ENCODE assay signal across 10 cellular contexts in genomic region chr10:47260505-47261111, GRCh38. TPM values are rescaled to one million over a fixed set of nuclear protein-coding genes. Genes with fewer than 3 reads are reported as not detected.
A peak's percentile ranks its signal among the peaks of the same experiment; 100 is the strongest.
DNase-seq lines count a peak whose midpoint lies in the region; ATAC-seq and TF ChIP-seq lines count a peak whose summit lies in the region.
"Had no signal": no experiment of that assay in that cellular context is flagged by ENCODE, and none has a peak within 500 bp of the region (broad histone marks: within the 10 kb centered on the region; RNA-seq: fewer than 3 reads in every experiment).

No MANE protein-coding gene starts in this region.

- peaks cover 40 to 74% (median 69%) of the 10 kb centered on the region in 10 experiments for H3K4me1 ChIP-seq in BLaER1 treated with 17β-estradiol and CSF1 and Interleukin-3, amounts not matched to agents 10 nM and 100 nM
- H3K4me1 ChIP-seq in Peyer's patch: peaks cover 0 to 26% (median 7%) of the 10 kb centered on the region in 4 donors

- H3K4me3 ChIP-seq in BLaER1 treated with 17β-estradiol and CSF1 and Interleukin-3, amounts not matched to agents 10 nM and 100 nM: no peak overlapping the region
- no peak overlapping the region for H3K4me3 ChIP-seq in Peyer's patch
- no peak overlapping the region for H3K4me3 ChIP-seq in coronary artery

- peaks cover 2% of the 10 kb centered on the region for H3K4me1 Mint-ChIP-seq in endothelial cell (ENCODE audit: unreplicated experiment)

- no peaks in the 10 kb centered on the region for H3K9me3 Mint-ChIP-seq in endothelial cell (ENCODE audit: unreplicated experiment)

- H3K4me3 Mint-ChIP-seq in endothelial cell (ENCODE audit: unreplicated experiment): no peak overlapping the region

- peaks cover 0 to 7% (median 0%) of the 10 kb centered on the region in 11 experiments; a peak in 2 of 22 replicates for H4K20me1 ChIP-seq in BLaER1 treated with 17β-estradiol and CSF1 and Interleukin-3, amounts not matched to agents 10 nM and 100 nM

- no peak for TF ChIP-seq POLR2A in Peyer's patch (IDR thresholded peaks at IDR 0.05)

- no peaks in the 10 kb centered on the region for H3K36me3 Mint-ChIP-seq in endothelial cell (ENCODE audit: low read depth, unreplicated experiment)

- DNase-seq in Peyer's patch (peak in 1 of 3 donors; percentile 34), endothelial cell (ENCODE audit: low spot score) (peak; percentile 2), coronary artery (ENCODE audit: low spot score) (no peak)
- no peak for DNase-seq in activated CD4-positive, CD25-positive, alpha-beta regulatory T cell (lab: John Stamatoyannopoulos, UW)
- no peak for DNase-seq in stimulated activated CD8-positive, alpha-beta memory T cell treated with anti-CD3 and anti-CD28 coated beads, Interleukin-4, amount 100 ng/mL, for 48 hours
- DNase-seq: T1000 had no signal

- peak overlapping the region in 7 of 11 experiments; percentile 22 to 63 (median 46); a peak in 10 of 22 replicates for H3K9ac ChIP-seq in BLaER1 treated with 17β-estradiol and CSF1 and Interleukin-3, amounts not matched to agents 10 nM and 100 nM

- H3K27me3 ChIP-seq in BLaER1 treated with 17β-estradiol and CSF1 and Interleukin-3, amounts not matched to agents 10 nM and 100 nM: peaks cover 0 to 81% (median 0%) of the 10 kb centered on the region in 11 experiments; a peak in 6 of 22 replicates
- H3K27me3 ChIP-seq in Peyer's patch: no peaks in the 10 kb centered on the region

- TF ChIP-seq CTCF in Peyer's patch (IDR thresholded peaks at IDR 0.05) (peak in 1 of 6 experiments; percentile 30), endothelial cell (IDR thresholded peaks at IDR 0.05; ENCODE audit: unreplicated experiment) (no peak), coronary artery (IDR thresholded peaks at IDR 0.05) (no peak)

- peaks cover 4% of the 10 kb centered on the region for H3K27me3 Mint-ChIP-seq in endothelial cell (ENCODE audit: unreplicated experiment)

- 0 out of 22 replicates have a peak, but pooled peaks cover 0 to 3% (median 0%) of the 10 kb centered on the region in 11 experiments for H3K36me3 ChIP-seq in BLaER1 treated with 17β-estradiol and CSF1 and Interleukin-3, amounts not matched to agents 10 nM and 100 nM
- no peaks in the 10 kb centered on the region for H3K36me3 ChIP-seq in Peyer's patch

- peaks cover 0 to 45% (median 17%) of the 10 kb centered on the region in 11 experiments; a peak in 18 of 22 replicates for H3K9me3 ChIP-seq in BLaER1 treated with 17β-estradiol and CSF1 and Interleukin-3, amounts not matched to agents 10 nM and 100 nM (replicated peaks in 1 of 11)
- H3K9me3 ChIP-seq in Peyer's patch: no peaks in the 10 kb centered on the region

- H3K4me2 ChIP-seq in BLaER1 treated with 17β-estradiol and CSF1 and Interleukin-3, amounts not matched to agents 10 nM and 100 nM: peak overlapping the region; percentile 51 to 91 (median 75)

- H3K27ac ChIP-seq in BLaER1 treated with 17β-estradiol and CSF1 and Interleukin-3, amounts not matched to agents 10 nM and 100 nM: peak overlapping the region in 9 of 11 experiments; percentile 16 to 94 (median 90); a peak in 17 of 22 replicates
- H3K27ac ChIP-seq in Peyer's patch (peak overlapping the region in 3 of 4 donors; percentile 6 to 79 (median 70)), coronary artery (no peak overlapping the region)

- ATAC-seq in GM19438 (IDR thresholded peaks at IDR 0.05; ENCODE audit: low read depth, unreplicated experiment) (peak; percentile 18), HG02852 (IDR thresholded peaks at IDR 0.05; ENCODE audit: unreplicated experiment) (no peak)

- H3K27ac Mint-ChIP-seq in endothelial cell (ENCODE audit: unreplicated experiment): no peak overlapping the region

RNA-seq across cellular contexts. Expression of gene GDF10, which starts 39.4 kb away (rescaled TPM):
- under 1 TPM in 1 of 4 donors, not detected in 3; 0.35 TPM for total RNA-seq in Peyer's patch
- 0.74 TPM for total RNA-seq in endothelial cell (ENCODE audit: unreplicated experiment)
- total RNA-seq: glomerular endothelial cell had no signal

Comparison
In these comparisons a context has a peak if more than half of its experiments do, and no peak if none do; other contexts are left out.
1. H3K27ac ChIP-seq: peak in BLaER1 treated with 17β-estradiol and CSF1 and Interleukin-3, amounts not matched to agents 10 nM and 100 nM (9 of 11) and Peyer's patch (3 of 4); none in coronary artery (0 of 2).